ENCODE assay signal across 1 cellular context in genomic region chr12:49055978-49056754, GRCh38.
TF ChIP-seq lines count a peak whose summit lies in the region.

No MANE protein-coding gene starts in this region.

TF ChIP-seq in K562, 482 proteins besides CTCF, POLR2A, EP300 and RAD21 (continued from another document):
- no peak for TF ChIP-seq ZMIZ1 (IDR thresholded peaks at IDR 0.05; ENCODE audit: low read depth in 2 of 2, low read length in 2 of 2)
- TF ChIP-seq NFRKB (IDR thresholded peaks at IDR 0.05; ENCODE audit: low read depth): 0 out of 2 replicates have a peak, but pooled peaks have one; percentile 38
- no peak for TF ChIP-seq ZNF431 (CRISPR knock-in tag; IDR thresholded peaks at IDR 0.05)
- TF ChIP-seq ZNF280B (CRISPR knock-in tag; IDR thresholded peaks at IDR 0.05): no peak
- TF ChIP-seq MYC (IDR thresholded peaks at IDR 0.05; ENCODE audit: low read depth, low read length): no peak
- no peak for TF ChIP-seq MYC (CRISPR knock-in tag; IDR thresholded peaks at IDR 0.05; ENCODE audit: borderline replicate concordance, low read depth)
- TF ChIP-seq CREB3L1 (IDR thresholded peaks at IDR 0.05; ENCODE audit: borderline replicate concordance, low read depth): peak; percentile 27; the same call in 1 of the 2 replicates
- TF ChIP-seq EHMT2 (IDR thresholded peaks at IDR 0.05): no peak
- TF ChIP-seq TRIM24 (IDR thresholded peaks at IDR 0.05): peak in 1 of 2 experiments; percentile 47; a peak in 2 of 4 replicates
- no peak for TF ChIP-seq XRCC3 (IDR thresholded peaks at IDR 0.05)
- no peak for TF ChIP-seq RBM25 (IDR thresholded peaks at IDR 0.05; ENCODE audit: low read depth, low read length, severe bottlenecking)
- TF ChIP-seq NFATC3 (IDR thresholded peaks at IDR 0.05): no peak
- TF ChIP-seq NFIX (CRISPR knock-in tag; IDR thresholded peaks at IDR 0.05; ENCODE audit: low read depth): no peak
- no peak for TF ChIP-seq MYBL2 (IDR thresholded peaks at IDR 0.05; ENCODE audit: low read depth)
- no peak for TF ChIP-seq MYBL2 (CRISPR knock-in tag; IDR thresholded peaks at IDR 0.05; ENCODE audit: borderline replicate concordance)
- TF ChIP-seq ZNF324 (CRISPR knock-in tag; IDR thresholded peaks at IDR 0.05): no peak
- no peak for TF ChIP-seq ETV6 (IDR thresholded peaks at IDR 0.05; ENCODE audit: borderline replicate concordance in 1 of 2, low read depth in 2 of 2, low read length in 1 of 2)
- TF ChIP-seq ETV6 (CRISPR knock-in tag; IDR thresholded peaks at IDR 0.05; ENCODE audit: borderline replicate concordance): no peak
- no peak for TF ChIP-seq ZSCAN29 (IDR thresholded peaks at IDR 0.05)
- TF ChIP-seq RBM22 (IDR thresholded peaks at IDR 0.05; ENCODE audit: low read depth, low read length, poor library complexity, severe bottlenecking): no peak
- TF ChIP-seq CXXC5 (CRISPR knock-in tag; IDR thresholded peaks at IDR 0.05): peak; percentile 51
- TF ChIP-seq PRPF4 (IDR thresholded peaks at IDR 0.05; ENCODE audit: insufficient read depth, low read depth, low read length, poor library complexity, severe bottlenecking): no peak
- TF ChIP-seq CREB5 (CRISPR knock-in tag; IDR thresholded peaks at IDR 0.05): no peak
- TF ChIP-seq ETS1 (conservative IDR thresholded peaks at IDR 0.05; ENCODE audit: control insufficient read depth, low read depth, low read length): peak; percentile 84; the same call in 1 of the 2 replicates
- TF ChIP-seq JUND (IDR thresholded peaks at IDR 0.05; ENCODE audit: borderline replicate concordance, low read depth, low read length): peak; percentile 23; the same call in 1 of the 2 replicates
- TF ChIP-seq JUND (tag; IDR thresholded peaks at IDR 0.05; ENCODE audit: borderline replicate concordance, low read depth, low read length): no peak; the same call in 2 of the 3 replicates
- no peak for TF ChIP-seq NR2F6 (CRISPR knock-in tag; IDR thresholded peaks at IDR 0.05)
- no peak for TF ChIP-seq CTCFL (IDR thresholded peaks at IDR 0.05; ENCODE audit: borderline replicate concordance, insufficient read depth, low read depth, low read length, poor library complexity, severe bottlenecking)
- TF ChIP-seq NFXL1 (CRISPR knock-in tag; IDR thresholded peaks at IDR 0.05): no peak
- no peak for TF ChIP-seq PHF8 (IDR thresholded peaks at IDR 0.05; ENCODE audit: borderline replicate concordance, low read length)
- no peak for TF ChIP-seq E2F6 (IDR thresholded peaks at IDR 0.05; ENCODE audit: borderline replicate concordance in 1 of 2, extremely low read depth in 1 of 2, insufficient read depth in 1 of 2, insufficient read length in 1 of 2, low read depth in 1 of 2, low read length in 1 of 2, poor library complexity in 1 of 2, severe bottlenecking in 1 of 2)
- no peak for TF ChIP-seq ZNF3 (CRISPR knock-in tag; IDR thresholded peaks at IDR 0.05)
- no peak; a peak in 1 of 4 replicates for TF ChIP-seq ARNT (IDR thresholded peaks at IDR 0.05)
- TF ChIP-seq EP400 (IDR thresholded peaks at IDR 0.05): peak; percentile 17; the same call in 1 of the 2 replicates
- TF ChIP-seq ETV1 (tag; conservative IDR thresholded peaks at IDR 0.05; ENCODE audit: low read depth): peak; percentile 84
- TF ChIP-seq ELF1 (tag; IDR thresholded peaks at IDR 0.05): peak; percentile 64; the same call in 1 of the 2 replicates
- TF ChIP-seq NBN (IDR thresholded peaks at IDR 0.05; ENCODE audit: low read depth): peak; percentile 42; the same call in 1 of the 2 replicates
